20 cellular contexts compared by ENCODE assay signal in the genomic region with DNA sequence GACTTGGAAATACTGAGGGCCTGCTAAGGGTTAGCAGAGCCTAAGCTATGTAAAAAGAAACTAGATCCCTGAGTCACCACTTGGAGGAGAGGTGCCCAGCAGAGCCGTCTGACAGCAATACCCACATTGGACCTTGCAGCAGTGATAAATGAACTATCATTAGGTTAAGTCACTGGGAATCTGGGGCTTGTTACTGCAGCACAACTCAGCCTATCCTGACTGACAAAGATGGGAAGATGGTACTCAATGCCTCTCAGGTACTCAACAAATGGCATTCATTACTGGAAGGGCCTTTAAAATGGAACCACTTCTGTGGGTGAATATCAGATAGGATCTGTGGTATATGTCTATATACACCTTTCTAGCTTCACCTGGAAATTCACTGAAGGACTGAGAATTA.
A peak's percentile ranks its signal among the peaks of the same experiment; 100 is the strongest.
DNase-seq lines count a peak whose midpoint lies in the region; ATAC-seq, FAIRE-seq and TF ChIP-seq lines count a peak whose summit lies in the region.
"Had no signal": no experiment of that assay in that cellular context is flagged by ENCODE, and none has a peak within 500 bp of the region (broad histone marks: within the 10 kb centered on the region; RNA-seq: fewer than 3 reads in every experiment).

No MANE protein-coding gene starts in this region.

- H3K4me1 ChIP-seq in A549 (peaks cover 33% of the 10 kb centered on the region), Panc1 (ENCODE audit: control insufficient read depth, insufficient read depth, low read length) (peaks cover 31% of the 10 kb centered on the region)

- no peak for TF ChIP-seq RAD21 in A549 (conservative IDR thresholded peaks at IDR 0.05 in 1 of 2, IDR thresholded peaks at IDR 0.05 in 1 of 2)

- POLR2A ChIA-PET in A549 (lab: Yijun Ruan, JAX), result no interaction called here
- POLR2A ChIA-PET in Panc1 (lab: Charles Lee), result no interaction called here

- no peak for TF ChIP-seq EP300 in A549 (IDR thresholded peaks at IDR 0.05)

- no peak for TF ChIP-seq POLR2A in A549 (IDR thresholded peaks at IDR 0.05; ENCODE audit: low read length)

- H3K27ac ChIP-seq in A549, result peak overlapping the region; percentile 77 to 79
- peak overlapping the region; percentile 67; the same call in 1 of the 2 replicates for H3K27ac ChIP-seq in Panc1 (ENCODE audit: low read length)

- no TSS peak for BruUV-seq in Panc1 (replicated peaks; lab: Mats Ljungman, UMichigan)

- TF ChIP-seq CTCF in A549 (IDR thresholded peaks at IDR 0.05) (no peak), Panc1 (IDR thresholded peaks at IDR 0.05) (no peak), bronchial epithelial cell (IDR thresholded peaks at IDR 0.05; ENCODE audit: insufficient read depth, low read length, severe bottlenecking) (no peak)

- no peak for ATAC-seq in A549
- ATAC-seq in Panc1, result no peak
- ATAC-seq in HG02870 (IDR thresholded peaks at IDR 0.05; ENCODE audit: unreplicated experiment), result no peak
- ATAC-seq: GM23338, HCT116 had no signal

- intact Hi-C loops in Panc1 (cut with micrococcal nuclease; ENCODE audit: unreplicated experiment), result no loop called here

- WGBS in A549 (ENCODE audit: missing lambda C conversion rate), result 59% methylated on average over 1 of the region's 1 CpG

- FAIRE-seq in A549 (lab: Jason Lieb, UNC) (no peak), HTR-8/SVneo (lab: Jason Lieb, UNC) (peak; percentile 63), bronchial epithelial cell (lab: Jason Lieb, UNC) (peak; percentile 40)
- FAIRE-seq: GM12891, GM18507 had no signal

- CTCF ChIA-PET in A549 (lab: Yijun Ruan, JAX), result interaction anchor here (0.9 kb wide), 1 partner anchor 332 kb away, joined by 3 read pairs; a partner anchor contains a TSS
- CTCF ChIA-PET in Panc1 (lab: Charles Lee), result no interaction called here

- H3K4me3 ChIP-seq in A549, result no peak overlapping the region
- no peak overlapping the region for H3K4me3 ChIP-seq in Panc1 (ENCODE audit: low read depth in 2 of 2, low read length in 2 of 2)
- no peak overlapping the region for H3K4me3 ChIP-seq in bronchial epithelial cell (ENCODE audit: low read depth, low read length)
- H3K4me3 ChIP-seq: GM23338 had no signal

- peak overlapping the region; percentile 63; the same call in 2 of the 3 replicates for H3K4me2 ChIP-seq in A549
- H3K4me2 ChIP-seq: GM23338 had no signal

- H3K36me3 ChIP-seq in Panc1 (ENCODE audit: control insufficient read depth, insufficient read depth, low read length), result no peaks in the 10 kb centered on the region
- no peaks in the 10 kb centered on the region for H3K36me3 ChIP-seq in bronchial epithelial cell (ENCODE audit: control insufficient read depth, insufficient read depth, low read length)

- DNase-seq in A549 (ENCODE audit: low read depth in 1 of 2, low spot score in 1 of 2) (no peak), HTR-8/SVneo (ENCODE audit: insufficient read length, low spot score) (no peak), Panc1 (ENCODE audit: low read depth, low spot score) (no peak), bronchial epithelial cell (ENCODE audit: low read depth) (no peak), NCI-H1417 (lab: John Stamatoyannopoulos, UW) (no peak)
- no peak for DNase-seq in activated naive CD4-positive, alpha-beta T cell treated with anti-CD3 and anti-CD28 coated beads, Interleukin-2, amount 50 U/mL, for 16 hours
- DNase-seq: 8988T; C1 segment of cervical spinal cord; Calu3; CD4-positive, alpha-beta memory T cell; COR-L47; DMS53; DMS79 treated with DMSO at 0.1 percent for 48 hours; GF-D8; H9 had no signal

- H3K9me3 ChIP-seq in A549 (peaks cover 18% of the 10 kb centered on the region), Panc1 (ENCODE audit: control insufficient read depth, insufficient read depth, low read depth, low read length) (peaks cover 9% of the 10 kb centered on the region; the same call in 1 of the 2 replicates)

- H3K27me3 ChIP-seq in Panc1 (ENCODE audit: control insufficient read depth, insufficient read depth, low read length) (no peaks in the 10 kb centered on the region), bronchial epithelial cell (ENCODE audit: control insufficient read depth, insufficient read depth, low read length) (no peaks in the 10 kb centered on the region)

- in situ Hi-C loops in Panc1 (cut with HindIII; ENCODE audit: low pct_unique_long_range_greater_than_20kb, low sequenced_read_pairs), result no loop called here

TF ChIP-seq in A549, 52 proteins besides CTCF, POLR2A, EP300 and RAD21:
- TF ChIP-seq CHD4 (IDR thresholded peaks at IDR 0.05; ENCODE audit: borderline replicate concordance), result no peak
- no peak for TF ChIP-seq CHD2 (IDR thresholded peaks at IDR 0.05; ENCODE audit: low read length, partially characterized antibody)
- no peak for TF ChIP-seq JUNB (IDR thresholded peaks at IDR 0.05)
- TF ChIP-seq TP53 (CRISPR knock-in tag; IDR thresholded peaks at IDR 0.05), result no peak
- TF ChIP-seq BHLHE40 (IDR thresholded peaks at IDR 0.05; ENCODE audit: low read depth, low read length), result no peak
- no peak for TF ChIP-seq JUN (IDR thresholded peaks at IDR 0.05)
- no peak for TF ChIP-seq POLR2AphosphoS2 (conservative IDR thresholded peaks at IDR 0.05; ENCODE audit: low read length)
- no peak for TF ChIP-seq ZC3H11A (IDR thresholded peaks at IDR 0.05)
- no peak for TF ChIP-seq MAZ (IDR thresholded peaks at IDR 0.05; ENCODE audit: borderline replicate concordance, low read depth, low read length)
